In the genomic region with DNA sequence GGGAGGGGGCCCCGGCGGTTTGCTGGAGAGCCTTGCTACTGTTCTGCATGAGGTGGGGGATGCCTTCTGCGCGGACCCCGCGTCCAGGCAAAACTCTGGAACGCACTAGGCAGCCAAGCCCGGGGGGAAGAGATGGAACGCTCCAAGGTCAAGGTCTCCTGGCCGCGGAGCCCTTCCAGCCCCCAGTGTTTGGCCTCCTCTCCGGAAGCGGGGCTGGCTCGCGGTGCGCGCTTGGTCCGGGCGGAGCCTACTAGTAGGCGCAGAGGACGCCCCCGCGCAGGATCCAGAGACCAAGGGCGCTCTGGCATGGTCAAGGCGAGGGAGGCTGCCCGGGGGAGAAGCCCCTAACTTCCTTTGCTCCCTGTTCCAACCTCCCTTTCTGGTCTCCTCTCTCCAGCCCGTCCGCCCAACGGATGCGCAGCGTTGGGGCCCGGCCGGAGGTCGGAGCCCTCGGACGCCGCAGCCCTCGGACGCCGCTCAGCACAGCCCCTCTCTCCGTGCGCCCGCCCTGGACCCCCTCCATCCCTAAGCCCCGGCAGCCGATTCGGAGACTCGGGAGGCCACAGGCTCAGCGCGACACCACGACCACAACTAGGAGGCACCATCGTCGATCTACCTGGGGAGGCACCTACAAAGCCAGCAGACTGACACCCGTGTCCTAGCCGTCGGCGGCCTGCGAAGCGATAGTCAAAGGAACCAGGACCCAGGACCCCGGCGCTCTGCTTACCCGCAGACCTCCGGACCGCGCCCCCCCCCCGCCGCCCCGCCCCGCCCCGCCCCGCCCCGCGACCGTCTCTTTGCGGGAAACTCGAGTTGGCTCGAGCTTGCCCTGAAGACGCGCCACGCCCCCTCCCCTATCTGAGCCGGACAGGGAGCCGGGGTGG, we compare ENCODE assay signal across 8 cellular contexts. TPM values are rescaled to one million over a fixed set of nuclear protein-coding genes. Genes with fewer than 3 reads are reported as not detected.
DNase-seq lines count a peak whose midpoint lies in the region; ATAC-seq lines count a peak whose summit lies in the region.

No MANE protein-coding gene starts in this region.

- peak overlapping the region; percentile 77 for H3K4me3 Mint-ChIP-seq in T-helper 2 cell treated with Interferon-gamma antibody and Interleukin-4, amounts not matched to agents 5 μg/mL and 100 μg/mL, for 36 hours
- H3K4me3 Mint-ChIP-seq in activated naive CD8-positive, alpha-beta T cell treated with anti-CD3 and anti-CD28 coated beads, Interleukin-2, amount 10 ng/mL, durations not matched to agents 7 days and 5 days: peak overlapping the region; percentile 83
- peak overlapping the region; percentile 87 for H3K4me3 Mint-ChIP-seq in stimulated activated naive CD8-positive, alpha-beta T cell treated with anti-CD3 and anti-CD28 coated beads, Interleukin-15, amount 100 ng/mL, for 72 hours

- ATAC-seq in HG03442 (IDR thresholded peaks at IDR 0.05; ENCODE audit: unreplicated experiment) (peak; percentile 25), GM21360 (IDR thresholded peaks at IDR 0.05; ENCODE audit: unreplicated experiment) (no peak)
- ATAC-seq in activated naive CD8-positive, alpha-beta T cell treated with anti-CD3 and anti-CD28 coated beads, Interleukin-2, amount 10 ng/mL, durations not matched to agents 7 days and 5 days (ENCODE audit: low read depth): peak; percentile 21
- peak; percentile 22 for ATAC-seq in stimulated activated naive CD8-positive, alpha-beta T cell treated with anti-CD3 and anti-CD28 coated beads, Interleukin-15, amount 100 ng/mL, for 72 hours

- DNase-seq in T-helper 2 cell treated with Interferon-gamma antibody and Interleukin-4, amounts not matched to agents 5 μg/mL and 100 μg/mL, for 36 hours (ENCODE audit: low spot score): no peak
- DNase-seq in T-helper 2 cell: no peak
- peak; percentile 52 for DNase-seq in activated naive CD8-positive, alpha-beta T cell treated with anti-CD3 and anti-CD28 coated beads, Interleukin-2, amount 10 ng/mL, durations not matched to agents 7 days and 5 days
- peak; percentile 44 for DNase-seq in iPS-NIHi7 (ENCODE audit: extremely low spot score)
- DNase-seq in stimulated activated naive CD8-positive, alpha-beta T cell treated with anti-CD3 and anti-CD28 coated beads, Interleukin-15, amount 100 ng/mL, for 72 hours: peak; percentile 8 to 23
- DNase-seq in amniotic stem cell (lab: John Stamatoyannopoulos, UW): no peak

- peaks cover 66% of the 10 kb centered on the region for H3K27me3 Mint-ChIP-seq in T-helper 2 cell treated with Interferon-gamma antibody and Interleukin-4, amounts not matched to agents 5 μg/mL and 100 μg/mL, for 36 hours (ENCODE audit: low read depth)
- peaks cover 72% of the 10 kb centered on the region for H3K27me3 Mint-ChIP-seq in activated naive CD8-positive, alpha-beta T cell treated with anti-CD3 and anti-CD28 coated beads, Interleukin-2, amount 10 ng/mL, durations not matched to agents 7 days and 5 days
- H3K27me3 Mint-ChIP-seq in stimulated activated naive CD8-positive, alpha-beta T cell treated with anti-CD3 and anti-CD28 coated beads, Interleukin-15, amount 100 ng/mL, for 72 hours: peaks cover 86% of the 10 kb centered on the region

- POLR2A ChIA-PET in activated naive CD8-positive, alpha-beta T cell treated with anti-CD3 and anti-CD28 coated beads, Interleukin-2, amount 10 ng/mL, durations not matched to agents 7 days and 5 days (lab: Charles Lee): no interaction called here

- H3K4me1 Mint-ChIP-seq in T-helper 2 cell treated with Interferon-gamma antibody and Interleukin-4, amounts not matched to agents 5 μg/mL and 100 μg/mL, for 36 hours (ENCODE audit: low read depth): peaks cover 18% of the 10 kb centered on the region
- H3K4me1 Mint-ChIP-seq in activated naive CD8-positive, alpha-beta T cell treated with anti-CD3 and anti-CD28 coated beads, Interleukin-2, amount 10 ng/mL, durations not matched to agents 7 days and 5 days: peaks cover 12% of the 10 kb centered on the region
- H3K4me1 Mint-ChIP-seq in stimulated activated naive CD8-positive, alpha-beta T cell treated with anti-CD3 and anti-CD28 coated beads, Interleukin-15, amount 100 ng/mL, for 72 hours: peaks cover 35% of the 10 kb centered on the region

- no peak overlapping the region for H3K27ac Mint-ChIP-seq in T-helper 2 cell treated with Interferon-gamma antibody and Interleukin-4, amounts not matched to agents 5 μg/mL and 100 μg/mL, for 36 hours
- no peak overlapping the region for H3K27ac Mint-ChIP-seq in activated naive CD8-positive, alpha-beta T cell treated with anti-CD3 and anti-CD28 coated beads, Interleukin-2, amount 10 ng/mL, durations not matched to agents 7 days and 5 days
- no peak overlapping the region for H3K27ac Mint-ChIP-seq in stimulated activated naive CD8-positive, alpha-beta T cell treated with anti-CD3 and anti-CD28 coated beads, Interleukin-15, amount 100 ng/mL, for 72 hours

- no peaks in the 10 kb centered on the region for H3K36me3 Mint-ChIP-seq in T-helper 2 cell treated with Interferon-gamma antibody and Interleukin-4, amounts not matched to agents 5 μg/mL and 100 μg/mL, for 36 hours (ENCODE audit: low read depth)
- no peaks in the 10 kb centered on the region for H3K36me3 Mint-ChIP-seq in activated naive CD8-positive, alpha-beta T cell treated with anti-CD3 and anti-CD28 coated beads, Interleukin-2, amount 10 ng/mL, durations not matched to agents 7 days and 5 days

- H3K9me3 Mint-ChIP-seq in T-helper 2 cell treated with Interferon-gamma antibody and Interleukin-4, amounts not matched to agents 5 μg/mL and 100 μg/mL, for 36 hours: no peaks in the 10 kb centered on the region
- H3K9me3 Mint-ChIP-seq in activated naive CD8-positive, alpha-beta T cell treated with anti-CD3 and anti-CD28 coated beads, Interleukin-2, amount 10 ng/mL, durations not matched to agents 7 days and 5 days: no peaks in the 10 kb centered on the region
- no peaks in the 10 kb centered on the region for H3K9me3 Mint-ChIP-seq in stimulated activated naive CD8-positive, alpha-beta T cell treated with anti-CD3 and anti-CD28 coated beads, Interleukin-15, amount 100 ng/mL, for 72 hours

RNA-seq across cellular contexts. Expression of a gene that starts 0.6 kb away (rescaled TPM):
- under 1 TPM in 1 of 2 experiments, not detected in 1; 0.19 TPM for total RNA-seq in activated naive CD8-positive, alpha-beta T cell treated with anti-CD3 and anti-CD28 coated beads, Interleukin-2, amount 10 ng/mL, durations not matched to agents 7 days and 5 days

Comparison
In these comparisons a context has a peak if more than half of its experiments do, and no peak if none do; other contexts are left out.
1. DNase-seq: peak in activated naive CD8-positive, alpha-beta T cell treated with anti-CD3 and anti-CD28 coated beads, Interleukin-2, amount 10 ng/mL, durations not matched to agents 7 days and 5 days (single experiment), iPS-NIHi7 (single experiment) and stimulated activated naive CD8-positive, alpha-beta T cell treated with anti-CD3 and anti-CD28 coated beads, Interleukin-15, amount 100 ng/mL, for 72 hours (2 of 2); none in T-helper 2 cell treated with Interferon-gamma antibody and Interleukin-4, amounts not matched to agents 5 μg/mL and 100 μg/mL, for 36 hours (single experiment), T-helper 2 cell (0 of 5) and amniotic stem cell (single experiment).
2. Peak in every context shown above with its lines, with median percentiles within 50 percentile points of each other: H3K4me3 Mint-ChIP-seq.